29 cellular contexts compared by ENCODE assay signal in genomic region chr17:27417596-27418365, GRCh38.
"Had no signal": no experiment of that assay in that cellular context is flagged by ENCODE, and none has a peak within 500 bp of the region (broad histone marks: within the 10 kb centered on the region; RNA-seq: fewer than 3 reads in every experiment).

No MANE protein-coding gene starts in this region.

- H2AFZ ChIP-seq: hepatocyte, parathyroid adenoma had no signal

- H3K27me3 Mint-ChIP-seq: central memory CD8-positive, alpha-beta T cell; naive B cell; natural killer cell treated with Interleukin-12 subunit alpha and Interleukin-12 subunit beta and Interleukin-15 and Interleukin-18, amount 100 ng/mL, for 72 hours; stimulated activated naive CD8-positive, alpha-beta T cell treated with anti-CD3 and anti-CD28 coated beads, Interleukin-15, amount 100 ng/mL, for 72 hours had no signal

- H3K79me2 ChIP-seq: hepatocyte, parathyroid adenoma had no signal

- FAIRE-seq: colon, islet of Langerhans, small intestine had no signal

- H3K9me3 Mint-ChIP-seq: central memory CD8-positive, alpha-beta T cell; dendritic cell treated with granulocyte-macrophage colony-stimulating factor and Interleukin-4, amounts not matched to agents 40 ng/mL and 50 ng/mL, for 4 days; endodermal cell; mesothelial cell of epicardium; naive B cell; natural killer cell treated with Interleukin-12 subunit alpha and Interleukin-12 subunit beta and Interleukin-15 and Interleukin-18, amount 100 ng/mL, for 72 hours; neural crest cell; stimulated activated naive CD8-positive, alpha-beta T cell treated with anti-CD3 and anti-CD28 coated beads, Interleukin-15, amount 100 ng/mL, for 72 hours had no signal

- H3K9ac ChIP-seq: parathyroid adenoma had no signal

- H3K4me3 ChIP-seq: esophagus muscularis mucosa, gastroesophageal sphincter, heart left ventricle, hepatocyte, left lung, mucosa of descending colon, prostate gland, suprapubic skin, transverse colon had no signal

- DNase-seq: effector CD8-positive, alpha-beta T cell; endodermal cell; foreskin keratinocyte; heart left ventricle; left cardiac atrium; mesenchymal stem cell; mucosa of descending colon; naive B cell; right cardiac atrium; small intestine; stimulated activated CD4-positive, alpha-beta T cell treated with anti-CD3 and anti-CD28 coated beads, Interleukin-15, amount 100 ng/mL, for 24 hours; stimulated activated CD4-positive, alpha-beta T cell treated with anti-CD3 and anti-CD28 coated beads, Interleukin-2, amount 100 ng/mL, for 48 hours; stimulated activated naive CD4-positive, alpha-beta T cell; stimulated activated naive CD8-positive, alpha-beta T cell treated with anti-CD3 and anti-CD28 coated beads, Interleukin-15, amount 100 ng/mL, for 72 hours; transverse colon had no signal

- H3K4me1 Mint-ChIP-seq: central memory CD8-positive, alpha-beta T cell; endodermal cell; mesothelial cell of epicardium; neural crest cell; stimulated activated naive CD8-positive, alpha-beta T cell treated with anti-CD3 and anti-CD28 coated beads, Interleukin-15, amount 100 ng/mL, for 72 hours had no signal

- H3K36me3 ChIP-seq: esophagus muscularis mucosa, gastroesophageal sphincter, heart left ventricle, left lung, prostate gland, suprapubic skin, transverse colon had no signal

- H3K4me2 ChIP-seq: hepatocyte had no signal

- H3K4me1 ChIP-seq: esophagus muscularis mucosa, foreskin keratinocyte, gastroesophageal sphincter, parathyroid adenoma, suprapubic skin, transverse colon had no signal

- H3K36me3 Mint-ChIP-seq: mesothelial cell of epicardium; naive B cell; natural killer cell treated with Interleukin-12 subunit alpha and Interleukin-12 subunit beta and Interleukin-15 and Interleukin-18, amount 100 ng/mL, for 72 hours had no signal

- H3K9me3 ChIP-seq: esophagus muscularis mucosa, gastroesophageal sphincter, heart left ventricle, left lung, mucosa of descending colon, prostate gland, suprapubic skin, transverse colon had no signal

- H3K27ac Mint-ChIP-seq: dendritic cell treated with granulocyte-macrophage colony-stimulating factor and Interleukin-4, amounts not matched to agents 40 ng/mL and 50 ng/mL, for 4 days; endodermal cell; mesothelial cell of epicardium; natural killer cell treated with Interleukin-12 subunit alpha and Interleukin-12 subunit beta and Interleukin-15 and Interleukin-18, amount 100 ng/mL, for 72 hours; stimulated activated naive CD8-positive, alpha-beta T cell treated with anti-CD3 and anti-CD28 coated beads, Interleukin-15, amount 100 ng/mL, for 72 hours had no signal

- H3K27ac ChIP-seq: esophagus muscularis mucosa, foreskin keratinocyte, gastroesophageal sphincter, heart left ventricle, hepatocyte, left lung, parathyroid adenoma, prostate gland, suprapubic skin, transverse colon had no signal

- H3K4me3 Mint-ChIP-seq: central memory CD8-positive, alpha-beta T cell; dendritic cell treated with granulocyte-macrophage colony-stimulating factor and Interleukin-4, amounts not matched to agents 40 ng/mL and 50 ng/mL, for 4 days; endodermal cell; mesothelial cell of epicardium; naive B cell; natural killer cell treated with Interleukin-12 subunit alpha and Interleukin-12 subunit beta and Interleukin-15 and Interleukin-18, amount 100 ng/mL, for 72 hours; neural crest cell; stimulated activated naive CD8-positive, alpha-beta T cell treated with anti-CD3 and anti-CD28 coated beads, Interleukin-15, amount 100 ng/mL, for 72 hours had no signal

- H3K27me3 ChIP-seq: esophagus muscularis mucosa, gastroesophageal sphincter, heart left ventricle, hepatocyte, left lung, suprapubic skin, transverse colon had no signal
